In genomic region chr2:94985636-94986035, GRCh38 we compare ENCODE assay signal across 18 cellular contexts. TPM values are rescaled to one million over a fixed set of nuclear protein-coding genes. Genes with fewer than 3 reads are reported as not detected.
"Had no signal": no experiment of that assay in that cellular context is flagged by ENCODE, and none has a peak within 500 bp of the region (broad histone marks: within the 10 kb centered on the region; RNA-seq: fewer than 3 reads in every experiment).

No MANE protein-coding gene starts in this region.

- DNase-seq: activated CD4-positive, CD25-positive, alpha-beta regulatory T cell treated with anti-CD3 and anti-CD28 coated beads, Interleukin-2, amount 50 U/mL, for 72 hours; activated effector memory CD4-positive, alpha-beta T cell treated with Interleukin-2 at 50 U/mL for 16 hours; activated gamma-delta T cell treated with Interleukin-2 at 50 U/mL for 16 hours; cortex of kidney; effector memory CD8-positive, alpha-beta T cell; gastrocnemius medialis had no signal

- H3K9me3 Mint-ChIP-seq: activated CD4-positive, alpha-beta memory T cell treated with anti-CD3 and anti-CD28 coated beads for 36 hours; activated CD4-positive, alpha-beta T cell treated with anti-CD3 and anti-CD28 coated beads, Interleukin-2, amount 10 ng/mL, durations not matched to agents 24 days and 14 days; activated T-cell treated with anti-CD3 and anti-CD28 coated beads, Interleukin-2, amount 50 U/mL, for 4 hours; activated T-helper 17 cell treated with anti-CD3 and anti-CD28 coated beads, Interleukin-2, amount 50 U/mL, for 72 hours; effector memory CD8-positive, alpha-beta T cell had no signal

- H3K4me1 ChIP-seq: foreskin keratinocyte, gastrocnemius medialis, heart right ventricle had no signal

- H3K27ac ChIP-seq: brain microvascular endothelial cell, foreskin keratinocyte, gastrocnemius medialis, heart right ventricle had no signal

- H3K36me3 Mint-ChIP-seq: activated CD4-positive, alpha-beta memory T cell treated with anti-CD3 and anti-CD28 coated beads for 36 hours; activated CD8-positive, alpha-beta memory T cell treated with anti-CD3 and anti-CD28 coated beads, Interleukin-2, amount 10 ng/mL, durations not matched to agents 7 days and 5 days; activated naive CD8-positive, alpha-beta T cell had no signal

- H3K4me3 Mint-ChIP-seq: activated CD4-positive, alpha-beta memory T cell treated with anti-CD3 and anti-CD28 coated beads for 36 hours; activated CD4-positive, alpha-beta T cell treated with anti-CD3 and anti-CD28 coated beads for 36 hours; activated CD4-positive, alpha-beta T cell treated with anti-CD3 and anti-CD28 coated beads, Interleukin-2, amount 10 ng/mL, durations not matched to agents 24 days and 14 days; activated CD8-positive, alpha-beta memory T cell treated with anti-CD3 and anti-CD28 coated beads, Interleukin-2, amount 10 ng/mL, durations not matched to agents 7 days and 5 days; activated CD8-positive, alpha-beta T cell treated with anti-CD3 and anti-CD28 coated beads, Interleukin-2, amount 10 ng/mL, durations not matched to agents 7 days and 5 days; activated naive CD8-positive, alpha-beta T cell; activated T-cell treated with anti-CD3 and anti-CD28 coated beads, Interleukin-2, amount 50 U/mL, for 4 hours; activated T-helper 17 cell treated with anti-CD3 and anti-CD28 coated beads, Interleukin-2, amount 50 U/mL, for 72 hours; effector memory CD8-positive, alpha-beta T cell had no signal

- H3K27me3 ChIP-seq: brain microvascular endothelial cell had no signal

- H3K27ac Mint-ChIP-seq: activated CD4-positive, alpha-beta memory T cell treated with anti-CD3 and anti-CD28 coated beads for 36 hours; activated CD4-positive, alpha-beta T cell treated with anti-CD3 and anti-CD28 coated beads for 36 hours; activated CD4-positive, alpha-beta T cell treated with anti-CD3 and anti-CD28 coated beads, Interleukin-2, amount 10 ng/mL, durations not matched to agents 24 days and 14 days; activated CD8-positive, alpha-beta memory T cell treated with anti-CD3 and anti-CD28 coated beads, Interleukin-2, amount 10 ng/mL, durations not matched to agents 7 days and 5 days; activated CD8-positive, alpha-beta T cell treated with anti-CD3 and anti-CD28 coated beads, Interleukin-2, amount 10 ng/mL, durations not matched to agents 7 days and 5 days; activated naive CD8-positive, alpha-beta T cell; effector memory CD8-positive, alpha-beta T cell had no signal

- H3K9me3 ChIP-seq: gastrocnemius medialis, heart right ventricle had no signal

- H3K36me3 ChIP-seq: brain microvascular endothelial cell, gastrocnemius medialis, heart right ventricle had no signal

- H3K4me3 ChIP-seq: gastrocnemius medialis, heart right ventricle had no signal

- ATAC-seq: activated CD8-positive, alpha-beta memory T cell treated with anti-CD3 and anti-CD28 coated beads, Interleukin-2, amount 10 ng/mL, durations not matched to agents 7 days and 5 days; activated T-cell treated with anti-CD3 and anti-CD28 coated beads, Interleukin-2, amount 50 U/mL, for 4 hours; activated T-helper 17 cell treated with anti-CD3 and anti-CD28 coated beads, Interleukin-2, amount 50 U/mL, for 72 hours; effector memory CD8-positive, alpha-beta T cell; gastrocnemius medialis had no signal

- H3K4me1 Mint-ChIP-seq: activated CD4-positive, alpha-beta T cell treated with anti-CD3 and anti-CD28 coated beads for 36 hours; activated CD4-positive, alpha-beta T cell treated with anti-CD3 and anti-CD28 coated beads, Interleukin-2, amount 10 ng/mL, durations not matched to agents 24 days and 14 days; activated T-helper 17 cell treated with anti-CD3 and anti-CD28 coated beads, Interleukin-2, amount 50 U/mL, for 72 hours had no signal

RNA-seq across cellular contexts. Expression of gene MAL, which starts 39.9 kb away (rescaled TPM):
- total RNA-seq: chondrocyte, foreskin keratinocyte had no signal
- polyA plus RNA-seq: foreskin keratinocyte had no signal
